In the genomic region with DNA sequence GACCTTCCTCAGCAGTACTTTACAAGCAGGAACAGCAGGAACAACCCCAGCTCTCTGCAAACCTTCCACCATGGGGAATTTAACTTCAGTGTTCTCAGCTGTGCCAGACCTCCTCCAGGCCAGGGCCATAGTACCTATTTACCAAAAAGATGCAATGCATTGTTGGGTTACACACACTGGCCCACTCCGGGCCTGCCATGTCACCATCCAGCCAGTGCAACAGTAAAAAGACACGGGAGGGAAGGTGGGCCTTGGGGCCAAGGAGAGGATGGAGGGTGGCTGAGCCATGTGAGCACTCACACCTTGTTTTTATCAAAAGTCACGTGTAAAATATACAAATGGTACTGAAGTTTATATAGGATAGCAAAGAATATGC, we compare ENCODE assay signal across 21 cellular contexts.
DNase-seq lines count a peak whose midpoint lies in the region; ATAC-seq, FAIRE-seq and TF ChIP-seq lines count a peak whose summit lies in the region.
"Had no signal": no experiment of that assay in that cellular context is flagged by ENCODE, and none has a peak within 500 bp of the region (broad histone marks: within the 10 kb centered on the region; RNA-seq: fewer than 3 reads in every experiment).

No MANE protein-coding gene starts in this region.

- H3K4me1 ChIP-seq in H1 (replicated peaks in 1 of 4; ENCODE audit: control insufficient read depth in 3 of 4, insufficient read depth in 4 of 4, low read length in 3 of 4), result peaks cover 0 to 10% (median 3%) of the 10 kb centered on the region in 4 experiments; a peak in 4 of 7 replicates
- no peaks in the 10 kb centered on the region for H3K4me1 ChIP-seq in HAP-1
- no peaks in the 10 kb centered on the region for H3K4me1 ChIP-seq in effector memory CD4-positive, alpha-beta T cell (ENCODE audit: control insufficient read depth, insufficient read depth, low read length, poor library complexity, severe bottlenecking)
- H3K4me1 ChIP-seq: BLaER1 had no signal

- H3K79me1 ChIP-seq in H1 (ENCODE audit: low read depth, low read length), result 0 out of 2 replicates have a peak, but pooled peaks cover 7% of the 10 kb centered on the region

- TF ChIP-seq CTCF in C4-2B (conservative IDR thresholded peaks at IDR 0.05) (no peak), VCaP (conservative IDR thresholded peaks at IDR 0.05) (no peak), H1 (IDR thresholded peaks at IDR 0.05; ENCODE audit: control extremely low read depth in 1 of 3, insufficient read depth in 1 of 3, low read depth in 1 of 3, low read length in 3 of 3) (no peak)

- no peak for TF ChIP-seq POLR2A in H1 (IDR thresholded peaks at IDR 0.05; ENCODE audit: control extremely low read depth in 1 of 2, low read depth in 2 of 2, low read length in 2 of 2)

- 0 out of 2 replicates have a peak overlapping the region, but pooled peaks have one; percentile 25 for H2BK20ac ChIP-seq in H1 (ENCODE audit: low read length)

- POLR2A ChIA-PET in H1 (lab: Charles Lee; ENCODE audit: partially characterized antibody), result interaction anchor here (1.7 kb wide), 1 partner anchor 13 kb away, joined by 4 read pairs; no protein-coding TSS in a partner anchor

- no peak overlapping the region for H2BK5ac ChIP-seq in H1 (ENCODE audit: low read depth, low read length)

- H3K36me3 ChIP-seq in H1 (ENCODE audit: control insufficient read depth in 2 of 4, insufficient read depth in 4 of 4, low read length in 3 of 4), result peaks cover 0 to 12% (median 4%) of the 10 kb centered on the region in 4 experiments; a peak in 3 of 8 replicates
- 0 out of 2 replicates have a peak, but pooled peaks cover 4% of the 10 kb centered on the region for H3K36me3 ChIP-seq in HAP-1 (replicated peaks)
- no peaks in the 10 kb centered on the region for H3K36me3 ChIP-seq in effector memory CD4-positive, alpha-beta T cell (ENCODE audit: control insufficient read depth, insufficient read depth, low read length)
- H3K36me3 ChIP-seq: BLaER1 had no signal

- peaks cover 0 to 26% of the 10 kb centered on the region in 2 experiments; a peak in 2 of 4 replicates for H3K79me2 ChIP-seq in H1 (ENCODE audit: control insufficient read depth in 1 of 2, insufficient read depth in 2 of 2, low read length in 2 of 2)

- no peak for TF ChIP-seq EP300 in H1 (IDR thresholded peaks at IDR 0.05; ENCODE audit: borderline replicate concordance in 1 of 2, low read depth in 2 of 2, low read length in 2 of 2)

- H2BK12ac ChIP-seq in H1 (ENCODE audit: low read depth, low read length), result no peak overlapping the region

- H3K27me3 ChIP-seq in H1 (replicated peaks in 1 of 4; ENCODE audit: control insufficient read depth in 3 of 4, extremely low read depth in 1 of 4, insufficient read depth in 3 of 4, low read length in 3 of 4) (no peaks in the 10 kb centered on the region), HAP-1 (ENCODE audit: low read depth) (no peaks in the 10 kb centered on the region)
- no peaks in the 10 kb centered on the region for H3K27me3 ChIP-seq in effector memory CD4-positive, alpha-beta T cell (replicated peaks; ENCODE audit: control insufficient read depth, insufficient read depth, low read length, poor library complexity, severe bottlenecking)
- H3K27me3 ChIP-seq: BLaER1 had no signal

- H3K4ac ChIP-seq in H1 (replicated peaks; ENCODE audit: insufficient read length, low read depth, low read length), result no peak overlapping the region

- H3K23me2 ChIP-seq in H1 (ENCODE audit: low read depth, low read length), result no peaks in the 10 kb centered on the region; the same call in 1 of the 2 replicates

- no peak overlapping the region for H3K56ac ChIP-seq in H1 (replicated peaks; ENCODE audit: insufficient read length, low read depth, low read length)

- H3K23ac ChIP-seq in H1 (ENCODE audit: insufficient read length), result no peak overlapping the region

- H3K14ac ChIP-seq in H1 (ENCODE audit: insufficient read length), result no peak overlapping the region

- no peak overlapping the region for H2AK5ac ChIP-seq in H1 (ENCODE audit: low read depth, low read length)

- no peak overlapping the region for H2BK15ac ChIP-seq in H1 (ENCODE audit: low read length)

- no peak overlapping the region for H3K18ac ChIP-seq in H1 (ENCODE audit: extremely low read depth, low read length)

- H2AFZ ChIP-seq in H1 (ENCODE audit: low read length), result no peak overlapping the region
- H2AFZ ChIP-seq: GM23248 had no signal

- no peak for FAIRE-seq in H1 (lab: Jason Lieb, UNC)
- FAIRE-seq: D721Med, GM12878, GM19239, H54 had no signal

- peaks cover 0 to 5% of the 10 kb centered on the region in 2 experiments for H4K20me1 ChIP-seq in H1 (replicated peaks in 1 of 2; ENCODE audit: control insufficient read depth in 1 of 2, insufficient read depth in 2 of 2, low read length in 2 of 2)
- H4K20me1 ChIP-seq: BLaER1 had no signal

- H3K4me3 ChIP-seq in H1 (ENCODE audit: extremely low read depth in 1 of 4, insufficient read depth in 2 of 4, low read depth in 3 of 4, low read length in 4 of 4) (no peak overlapping the region), HAP-1 (no peak overlapping the region)
- no peak overlapping the region for H3K4me3 ChIP-seq in effector memory CD4-positive, alpha-beta T cell (ENCODE audit: insufficient read depth, low read depth, low read length, poor library complexity, severe bottlenecking)
- H3K4me3 ChIP-seq: BLaER1, GM12878, GM23248 had no signal

- no peak for ATAC-seq in HG03045 (IDR thresholded peaks at IDR 0.05; ENCODE audit: unreplicated experiment)
- ATAC-seq: GM12878, HCT116 had no signal

- TF ChIP-seq RAD21 in H1 (IDR thresholded peaks at IDR 0.05 in 1 of 2, conservative IDR thresholded peaks at IDR 0.05 in 1 of 2; ENCODE audit: low read depth in 2 of 2, low read length in 2 of 2), result no peak

- no peak overlapping the region for H2BK120ac ChIP-seq in H1 (replicated peaks; ENCODE audit: low read depth, low read length)

- no peak overlapping the region for H4K8ac ChIP-seq in H1 (ENCODE audit: extremely low read depth, insufficient read depth, low read length)

- no peak overlapping the region for H3K4me2 ChIP-seq in H1 (ENCODE audit: insufficient read depth in 1 of 2, low read depth in 2 of 2, low read length in 2 of 2)
- H3K4me2 ChIP-seq: BLaER1 had no signal

- in situ Hi-C loops in HAP-1 (cut with MboI; ENCODE audit: low sequenced_read_pairs), result no loop called here

- H3K9me3 ChIP-seq in H1 (ENCODE audit: insufficient read depth in 2 of 2, low read depth in 1 of 2, low read length in 1 of 2), result 0 out of 4 replicates have a peak, but pooled peaks cover 0 to 1% of the 10 kb centered on the region in 2 experiments
- no peaks in the 10 kb centered on the region for H3K9me3 ChIP-seq in HAP-1
- H3K9me3 ChIP-seq in effector memory CD4-positive, alpha-beta T cell (ENCODE audit: control insufficient read depth, low read length), result no peaks in the 10 kb centered on the region
- H3K9me3 ChIP-seq: BLaER1 had no signal

- DNase-seq in H1 (ENCODE audit: low read depth in 1 of 2, low spot score in 2 of 2), result no peak
- no peak for DNase-seq in HAP-1 (ENCODE audit: low spot score in 2 of 2)
- no peak for DNase-seq in effector memory CD4-positive, alpha-beta T cell
- DNase-seq in iPS-NIHi7 (ENCODE audit: extremely low spot score), result no peak
- DNase-seq: 8988T; CD4-positive, alpha-beta T cell; CD8-positive, alpha-beta memory T cell; DMS 273 treated with DMSO at 0.1 percent for 48 hours; DMS79; EL; GDM1; GM23248 had no signal

- H3K27ac ChIP-seq in C4-2B (peak overlapping the region; percentile 74), VCaP (peak overlapping the region; percentile 72), H1 (ENCODE audit: low read depth, low read length) (no peak overlapping the region; the same call in 1 of the 2 replicates)
- no peak overlapping the region for H3K27ac ChIP-seq in effector memory CD4-positive, alpha-beta T cell (ENCODE audit: insufficient read depth, low read length, poor library complexity, severe bottlenecking)
- H3K27ac ChIP-seq: BLaER1, GM23248 had no signal

- no peak overlapping the region; a peak in 1 of 7 replicates for H3K9ac ChIP-seq in H1 (replicated peaks in 1 of 4; ENCODE audit: extremely low read depth in 1 of 4, low read depth in 3 of 4, low read length in 3 of 4)
- H3K9ac ChIP-seq: BLaER1, GM23248 had no signal

- 87% methylated on average over 3 of the region's 3 CpGs; no CpG with 5 or more reads in 1 of the 2 experiments for WGBS in H1 (ENCODE audit: extremely low coverage in 1 of 2, insufficient coverage in 1 of 2, insufficient read length in 1 of 2, insufficient replicate concordance in 2 of 2, low coverage in 1 of 2, low lambda C conversion rate in 2 of 2, missing lambda C conversion rate in 1 of 2), 2 experiments

- no peak overlapping the region for H4K91ac ChIP-seq in H1 (replicated peaks; ENCODE audit: insufficient read length, low read length)

- H4K5ac ChIP-seq in H1 (ENCODE audit: insufficient read length, low read depth, low read length), result no peak overlapping the region

- CTCF ChIA-PET in H1 (lab: Charles Lee; ENCODE audit: partially characterized antibody), result interaction anchor here (0.6 to 1.1 kb wide), 3 partner anchors 9 to 75 kb away, joined by 3 to 4 read pairs (median 3); no protein-coding TSS in a partner anchor

TF ChIP-seq in H1, 55 proteins besides CTCF, POLR2A, EP300 and RAD21 (continues in another document):
- TF ChIP-seq BACH1 (IDR thresholded peaks at IDR 0.05; ENCODE audit: low read length) (no peak), TCF12 (IDR thresholded peaks at IDR 0.05; ENCODE audit: low read depth, low read length) (no peak), RNF2 (IDR thresholded peaks at IDR 0.05; ENCODE audit: borderline replicate concordance, low read depth, low read length, missing control alignments, poor library complexity, severe bottlenecking) (no peak), SIX5 (IDR thresholded peaks at IDR 0.05; ENCODE audit: low read depth, low read length) (no peak), BRCA1 (IDR thresholded peaks at IDR 0.05; ENCODE audit: low read depth, low read length) (no peak), E2F6 (IDR thresholded peaks at IDR 0.05) (no peak), KDM5A (IDR thresholded peaks at IDR 0.05; ENCODE audit: low read length) (no peak), NANOG (IDR thresholded peaks at IDR 0.05; ENCODE audit: insufficient read depth, low read depth, low read length, poor library complexity, severe bottlenecking) (no peak), TAF7 (optimal IDR thresholded peaks at IDR 0.05; ENCODE audit: borderline replicate concordance, low read depth, low read length) (no peak), JUND (IDR thresholded peaks at IDR 0.05; ENCODE audit: low read length) (no peak)

Comparison
In these comparisons a context has a peak if more than half of its experiments do, and no peak if none do; other contexts are left out.
1. H3K27ac ChIP-seq: peak in C4-2B (single experiment) and VCaP (single experiment); none in H1 (single experiment) and effector memory CD4-positive, alpha-beta T cell (single experiment).